In genomic region chr2:1701556-1702185, GRCh38 we compare ENCODE assay signal across 16 cellular contexts. TPM values are rescaled to one million over a fixed set of nuclear protein-coding genes. Genes with fewer than 3 reads are reported as not detected.
DNase-seq lines count a peak whose midpoint lies in the region; ATAC-seq and TF ChIP-seq lines count a peak whose summit lies in the region.
"Had no signal": no experiment of that assay in that cellular context is flagged by ENCODE, and none has a peak within 500 bp of the region (broad histone marks: within the 10 kb centered on the region; RNA-seq: fewer than 3 reads in every experiment).

No MANE protein-coding gene starts in this region.

- POLR2A ChIA-PET in HEK293T (lab: Yijun Ruan, JAX), result no interaction called here
- POLR2A ChIA-PET in activated CD4-positive, alpha-beta memory T cell treated with anti-CD3 and anti-CD28 coated beads for 36 hours (lab: Charles Lee), result no interaction called here

- no peak overlapping the region for H3K27ac ChIP-seq in foreskin keratinocyte
- H3K27ac ChIP-seq: SJCRH30 had no signal

- peak; percentile 49 for DNase-seq in HEK293T (ENCODE audit: extremely low spot score)
- DNase-seq in NCI-H524 treated with DMSO at 0.1 percent for 48 hours (lab: John Stamatoyannopoulos, UW), result peak; percentile 6
- no peak for DNase-seq in foreskin keratinocyte
- no peak for DNase-seq in sciatic nerve (ENCODE audit: low spot score)
- DNase-seq in activated CD4-positive, alpha-beta memory T cell treated with anti-CD3 and anti-CD28 coated beads for 36 hours, result no peak
- DNase-seq in ACHN, result no peak
- no peak for DNase-seq in GM13976 (ENCODE audit: low spot score)
- DNase-seq in left colon, result no peak
- DNase-seq: activated naive CD8-positive, alpha-beta T cell treated with anti-CD3 and anti-CD28 coated beads, Interleukin-2, amount 10 ng/mL, durations not matched to agents 7 days and 5 days; CD4-positive, alpha-beta memory T cell; NCI-H1105 treated with DMSO at 0.1 percent for 48 hours; NCI-H69; retina; SJCRH30; stimulated activated CD4-positive, alpha-beta T cell treated with anti-CD3 and anti-CD28 coated beads, Interleukin-4, amount 100 ng/mL, for 1 hour had no signal

- TF ChIP-seq CTCF in foreskin keratinocyte (conservative IDR thresholded peaks at IDR 0.05) (no peak), GM13976 (IDR thresholded peaks at IDR 0.05; ENCODE audit: borderline replicate concordance, control extremely low read depth, extremely low read depth, insufficient read depth, missing control alignments) (no peak)

- no peaks in the 10 kb centered on the region for H3K27me3 ChIP-seq in foreskin keratinocyte
- H3K27me3 ChIP-seq: SJCRH30 had no signal

- in situ Hi-C loops in ACHN (cut with HindIII; ENCODE audit: low pct_ligation_motif_present, low pct_unique_long_range_greater_than_20kb, low sequenced_read_pairs) (no loop called here), GM13976 (cut with MboI; ENCODE audit: low sequenced_read_pairs, unreplicated experiment) (no loop called here)

- CTCF ChIA-PET in HEK293T (lab: Yijun Ruan, JAX), result interaction anchor here (0.6 kb wide), 1 partner anchor 825 kb away, joined by 3 read pairs; no protein-coding TSS in a partner anchor
- CTCF ChIA-PET in activated CD4-positive, alpha-beta memory T cell treated with anti-CD3 and anti-CD28 coated beads for 36 hours (lab: Charles Lee), result no interaction called here

- H3K36me3 Mint-ChIP-seq in activated CD4-positive, alpha-beta memory T cell treated with anti-CD3 and anti-CD28 coated beads for 36 hours, result no peaks in the 10 kb centered on the region
- H3K36me3 Mint-ChIP-seq: activated naive CD8-positive, alpha-beta T cell treated with anti-CD3 and anti-CD28 coated beads, Interleukin-2, amount 10 ng/mL, durations not matched to agents 7 days and 5 days; CD4-positive, alpha-beta memory T cell had no signal

- intact Hi-C loops in sciatic nerve (cut with DNase I) (no loop called here), left colon (cut with DNase I, micrococcal nuclease) (no loop called here)
- intact Hi-C loops in activated CD4-positive, alpha-beta memory T cell treated with anti-CD3 and anti-CD28 coated beads for 36 hours (cut with micrococcal nuclease), result no loop called here

- no peaks in the 10 kb centered on the region for H3K4me1 Mint-ChIP-seq in activated CD4-positive, alpha-beta memory T cell treated with anti-CD3 and anti-CD28 coated beads for 36 hours (ENCODE audit: low read depth)
- H3K4me1 Mint-ChIP-seq: activated naive CD8-positive, alpha-beta T cell treated with anti-CD3 and anti-CD28 coated beads, Interleukin-2, amount 10 ng/mL, durations not matched to agents 7 days and 5 days; CD4-positive, alpha-beta memory T cell had no signal

- H3K27ac Mint-ChIP-seq in activated CD4-positive, alpha-beta memory T cell treated with anti-CD3 and anti-CD28 coated beads for 36 hours, result no peak overlapping the region
- H3K27ac Mint-ChIP-seq: activated naive CD8-positive, alpha-beta T cell treated with anti-CD3 and anti-CD28 coated beads, Interleukin-2, amount 10 ng/mL, durations not matched to agents 7 days and 5 days had no signal

- H3K27me3 Mint-ChIP-seq in activated CD4-positive, alpha-beta memory T cell treated with anti-CD3 and anti-CD28 coated beads for 36 hours, result peaks cover 3% of the 10 kb centered on the region
- H3K27me3 Mint-ChIP-seq: activated naive CD8-positive, alpha-beta T cell treated with anti-CD3 and anti-CD28 coated beads, Interleukin-2, amount 10 ng/mL, durations not matched to agents 7 days and 5 days; CD4-positive, alpha-beta memory T cell had no signal

- no peak overlapping the region for H3K4me3 Mint-ChIP-seq in activated CD4-positive, alpha-beta memory T cell treated with anti-CD3 and anti-CD28 coated beads for 36 hours
- H3K4me3 Mint-ChIP-seq: activated naive CD8-positive, alpha-beta T cell treated with anti-CD3 and anti-CD28 coated beads, Interleukin-2, amount 10 ng/mL, durations not matched to agents 7 days and 5 days; CD4-positive, alpha-beta memory T cell had no signal

- H3K9me3 Mint-ChIP-seq in activated CD4-positive, alpha-beta memory T cell treated with anti-CD3 and anti-CD28 coated beads for 36 hours, result no peaks in the 10 kb centered on the region
- H3K9me3 Mint-ChIP-seq: activated naive CD8-positive, alpha-beta T cell treated with anti-CD3 and anti-CD28 coated beads, Interleukin-2, amount 10 ng/mL, durations not matched to agents 7 days and 5 days had no signal

- peaks cover 9% of the 10 kb centered on the region for H3K4me1 ChIP-seq in foreskin keratinocyte
- H3K4me1 ChIP-seq: HAP-1 had no signal

- ATAC-seq in foreskin keratinocyte (peak; percentile 61), sciatic nerve (peak; percentile 63), left colon (no peak)

TF ChIP-seq in HEK293T, 16 proteins besides CTCF, POLR2A, EP300 and RAD21:
- no peak for TF ChIP-seq SUZ12 (IDR thresholded peaks at IDR 0.05)
- no peak for TF ChIP-seq BHLHE40 (IDR thresholded peaks at IDR 0.05; ENCODE audit: borderline replicate concordance)
- TF ChIP-seq NFRKB (IDR thresholded peaks at IDR 0.05), result no peak
- no peak for TF ChIP-seq ELF4 (IDR thresholded peaks at IDR 0.05)
- no peak for TF ChIP-seq CTBP1 (IDR thresholded peaks at IDR 0.05; ENCODE audit: borderline replicate concordance)
- TF ChIP-seq ARNT (IDR thresholded peaks at IDR 0.05), result no peak
- no peak for TF ChIP-seq ZNF384 (IDR thresholded peaks at IDR 0.05)
- no peak for TF ChIP-seq TARDBP (IDR thresholded peaks at IDR 0.05)
- no peak for TF ChIP-seq SP1 (IDR thresholded peaks at IDR 0.05)
- TF ChIP-seq LEF1 (IDR thresholded peaks at IDR 0.05; ENCODE audit: borderline replicate concordance), result no peak
- TF ChIP-seq HDGF (IDR thresholded peaks at IDR 0.05; ENCODE audit: borderline replicate concordance), result no peak
- TF ChIP-seq, protein P1, sequence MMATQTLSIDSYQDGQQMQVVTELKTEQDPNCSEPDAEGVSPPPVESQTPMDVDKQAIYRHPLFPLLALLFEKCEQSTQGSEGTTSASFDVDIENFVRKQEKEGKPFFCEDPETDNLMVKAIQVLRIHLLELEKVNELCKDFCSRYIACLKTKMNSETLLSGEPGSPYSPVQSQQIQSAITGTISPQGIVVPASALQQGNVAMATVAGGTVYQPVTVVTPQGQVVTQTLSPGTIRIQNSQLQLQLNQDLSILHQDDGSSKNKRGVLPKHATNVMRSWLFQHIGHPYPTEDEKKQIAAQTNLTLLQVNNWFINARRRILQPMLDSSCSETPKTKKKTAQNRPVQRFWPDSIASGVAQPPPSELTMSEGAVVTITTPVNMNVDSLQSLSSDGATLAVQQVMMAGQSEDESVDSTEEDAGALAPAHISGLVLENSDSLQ (IDR thresholded peaks at IDR 0.05), result no peak
- TF ChIP-seq FOXA1 (IDR thresholded peaks at IDR 0.05), result no peak
- no peak for TF ChIP-seq FOXK2 (IDR thresholded peaks at IDR 0.05)
- no peak for TF ChIP-seq FOXM1 (IDR thresholded peaks at IDR 0.05; ENCODE audit: borderline replicate concordance)
- TF ChIP-seq L3MBTL2 (conservative IDR thresholded peaks at IDR 0.05), result no peak

RNA-seq across cellular contexts. Expression of gene PXDN, which starts 42.6 kb away (rescaled TPM):
- total RNA-seq in foreskin keratinocyte (91.4 and 96.5 TPM in 2 replicates), sciatic nerve (38.1 TPM), left colon (10 to 100 TPM; 11.6 to 13.3 TPM)
- 26.9 and 28.0 TPM in 2 replicates for polyA plus RNA-seq in foreskin keratinocyte
- not detected for total RNA-seq in activated CD4-positive, alpha-beta memory T cell treated with anti-CD3 and anti-CD28 coated beads for 36 hours
- total RNA-seq: CD4-positive, alpha-beta memory T cell had no signal

Comparison
In these comparisons a context has a peak if more than half of its experiments do, and no peak if none do; other contexts are left out.
1. DNase-seq: peak in HEK293T (single experiment) and NCI-H524 treated with DMSO at 0.1 percent for 48 hours (single experiment); none in foreskin keratinocyte (0 of 2), sciatic nerve (single experiment), activated CD4-positive, alpha-beta memory T cell treated with anti-CD3 and anti-CD28 coated beads for 36 hours (single experiment), ACHN (single experiment), GM13976 (single experiment) and left colon (0 of 2).
2. RNA of gene PXDN, which starts 42.6 kb away (total RNA-seq): 91.4 to 96.5 TPM in foreskin keratinocyte, 38.1 TPM in sciatic nerve (single experiment) and 11.6 to 13.3 TPM in left colon; not detected in activated CD4-positive, alpha-beta memory T cell treated with anti-CD3 and anti-CD28 coated beads for 36 hours; every median in the first group is over 10 times any median in the second.